Comparison of ENCODE assay signal across 7 cellular contexts in genomic region chr16:53168744-53169143, GRCh38.
"Had no signal": no experiment of that assay in that cellular context is flagged by ENCODE, and none has a peak within 500 bp of the region (broad histone marks: within the 10 kb centered on the region; RNA-seq: fewer than 3 reads in every experiment).

No MANE protein-coding gene starts in this region.

- DNase-seq: GM23248, GOT3, H7, HFFc6, KBM-7 had no signal

- H3K9me3 ChIP-seq: HAP-1 had no signal

- H3K36me3 ChIP-seq: HAP-1 had no signal

- H3K27ac ChIP-seq: GM23248 had no signal

- H3K4me3 ChIP-seq: GM23248, HAP-1 had no signal

- ATAC-seq: HCT116 had no signal
